In genomic region chr17:75288784-75289121, GRCh38 we compare ENCODE assay signal across 1 cellular context.
TF ChIP-seq lines count a peak whose summit lies in the region.

No MANE protein-coding gene starts in this region.

TF ChIP-seq in IMR-90, 13 proteins besides CTCF, POLR2A, EP300 and RAD21 (continued from another document):
- TF ChIP-seq USF2 (IDR thresholded peaks at IDR 0.05; ENCODE audit: low read depth, low read length) (no peak), MXI1 (IDR thresholded peaks at IDR 0.05; ENCODE audit: borderline replicate concordance, low read depth, low read length) (no peak), RFX5 (IDR thresholded peaks at IDR 0.05; ENCODE audit: low read depth, low read length) (no peak), FOS (IDR thresholded peaks at IDR 0.05; ENCODE audit: low read depth, low read length) (no peak), NFE2L2 (IDR thresholded peaks at IDR 0.05; ENCODE audit: low read depth, low read length) (no peak), CHD1 (IDR thresholded peaks at IDR 0.05; ENCODE audit: low read depth, low read length) (no peak), SMC3 (IDR thresholded peaks at IDR 0.05; ENCODE audit: low read depth, low read length) (no peak), MAZ (IDR thresholded peaks at IDR 0.05; ENCODE audit: borderline replicate concordance, low read depth, low read length) (no peak), MAFK (IDR thresholded peaks at IDR 0.05; ENCODE audit: low read depth, low read length) (no peak)
